ENCODE assay signal across 3 cellular contexts in the genomic region with DNA sequence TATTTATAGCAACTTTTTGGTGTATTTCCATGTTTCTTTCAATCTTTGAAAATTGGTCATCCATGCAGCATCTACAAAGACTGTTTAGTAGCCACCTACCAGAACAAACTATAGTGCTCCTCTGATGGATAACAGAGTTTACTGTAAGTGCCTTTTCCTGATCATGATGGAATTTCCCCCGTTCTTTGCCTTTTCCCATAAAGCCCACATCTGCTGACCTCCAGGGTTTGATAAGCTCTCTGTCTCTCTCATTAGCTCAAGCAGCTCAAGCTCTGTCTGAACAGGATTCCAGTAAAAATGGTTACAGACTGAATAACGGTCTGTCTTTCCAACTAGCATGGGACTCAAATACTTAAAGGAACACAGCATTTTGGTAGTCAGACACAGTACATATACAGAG.
"Had no signal": no experiment of that assay in that cellular context is flagged by ENCODE, and none has a peak within 500 bp of the region (broad histone marks: within the 10 kb centered on the region; RNA-seq: fewer than 3 reads in every experiment).

No MANE protein-coding gene starts in this region.

- DNase-seq: GDM1, GF-D8 had no signal

- ATAC-seq: GM12878 had no signal

- H3K4me3 ChIP-seq: GM12878 had no signal
